In genomic region chr9:34322899-34323591, GRCh38 we compare ENCODE assay signal across 22 cellular contexts. TPM values are rescaled to one million over a fixed set of nuclear protein-coding genes. Genes with fewer than 3 reads are reported as not detected.
DNase-seq lines count a peak whose midpoint lies in the region; ATAC-seq, FAIRE-seq and TF ChIP-seq lines count a peak whose summit lies in the region.
"Had no signal": no experiment of that assay in that cellular context is flagged by ENCODE, and none has a peak within 500 bp of the region (broad histone marks: within the 10 kb centered on the region; RNA-seq: fewer than 3 reads in every experiment).

No MANE protein-coding gene starts in this region.

- H3K79me2 ChIP-seq in Loucy (ENCODE audit: insufficient read depth, low read length): peaks cover 33% of the 10 kb centered on the region
- H3K79me2 ChIP-seq in GM12878 (ENCODE audit: control insufficient read depth, insufficient read depth, low read length): peaks cover 3% of the 10 kb centered on the region

- H2AFZ ChIP-seq in Loucy (ENCODE audit: low read length): no peak overlapping the region
- peak overlapping the region; percentile 54 for H2AFZ ChIP-seq in GM12878 (ENCODE audit: control insufficient read depth, low read depth, low read length)
- H2AFZ ChIP-seq: PC-9 had no signal

- peaks cover 51% of the 10 kb centered on the region for H3K4me1 ChIP-seq in BLaER1
- H3K4me1 ChIP-seq in Loucy (ENCODE audit: insufficient read depth, low read length, poor library complexity, severe bottlenecking): peaks cover 11% of the 10 kb centered on the region
- no peaks in the 10 kb centered on the region; the same call in 1 of the 2 replicates for H3K4me1 ChIP-seq in GM12878 (ENCODE audit: control insufficient read depth, insufficient read depth, low read length)

- H3K4me3 ChIP-seq in BLaER1: no peak overlapping the region
- H3K4me3 ChIP-seq in Loucy (ENCODE audit: low read length, poor library complexity, severe bottlenecking): no peak overlapping the region
- no peak overlapping the region for H3K4me3 ChIP-seq in GM12878
- H3K4me3 ChIP-seq: BLaER1 treated with 17β-estradiol and CSF1 and Interleukin-3, amounts not matched to agents 10 nM and 100 nM; MG63; PC-9 had no signal

- no peak for TF ChIP-seq POLR2A in GM12878 (IDR thresholded peaks at IDR 0.05; ENCODE audit: low read depth, low read length)

- peaks cover 46% of the 10 kb centered on the region for H3K4me1 Mint-ChIP-seq in nephron

- no peak for TF ChIP-seq EP300 in GM12878 (IDR thresholded peaks at IDR 0.05; ENCODE audit: borderline replicate concordance in 1 of 2, control insufficient read depth in 1 of 2, low read depth in 2 of 2, low read length in 2 of 2)

- SMC1A ChIA-PET in GM12878 (lab: Charles Lee; ENCODE audit: uncharacterized antibody, unreplicated experiment): no interaction called here

- H3K36me3 Mint-ChIP-seq in nephron (ENCODE audit: low read depth): no peaks in the 10 kb centered on the region

- TF ChIP-seq RAD21 in GM12878 (IDR thresholded peaks at IDR 0.05; ENCODE audit: insufficient read depth, low read depth, low read length): no peak

- in situ Hi-C loops in GM12878 (cut with MboI): no loop called here

- RAD21 ChIA-PET in GM12878 (lab: Charles Lee; ENCODE audit: unreplicated experiment): no interaction called here

- POLR2A ChIA-PET in GM12878 (lab: Charles Lee): no interaction called here

- H3K36me3 ChIP-seq in BLaER1 (peaks cover 17% of the 10 kb centered on the region), Loucy (ENCODE audit: insufficient read depth, low read length) (no peaks in the 10 kb centered on the region), GM12878 (ENCODE audit: control insufficient read depth in 2 of 2, insufficient read depth in 2 of 2, low read length in 1 of 2) (peaks cover 0 to 2% of the 10 kb centered on the region in 2 experiments; a peak in 2 of 4 replicates)
- H3K36me3 ChIP-seq: MG63 had no signal

- CTCF ChIA-PET in GM12878 (lab: Yijun Ruan, JAX): interaction anchor here (1.0 kb wide), 1 partner anchor 12 kb away, joined by 3 read pairs; no protein-coding TSS in a partner anchor

- H3K9me3 ChIP-seq in BLaER1 (no peaks in the 10 kb centered on the region), Loucy (ENCODE audit: insufficient read depth, low read depth, low read length) (no peaks in the 10 kb centered on the region), GM12878 (replicated peaks; ENCODE audit: control insufficient read depth, insufficient read depth, low read length) (no peaks in the 10 kb centered on the region)
- H3K9me3 ChIP-seq: BLaER1 treated with 17β-estradiol and CSF1 and Interleukin-3, amounts not matched to agents 10 nM and 100 nM; MG63 had no signal

- BruUV-seq in GM12878 (replicated peaks; lab: Mats Ljungman, UMichigan): no TSS peak

- peak overlapping the region; percentile 11 to 70 (median 62) for H3K27ac Mint-ChIP-seq in nephron
- H3K27ac Mint-ChIP-seq: CD4-positive, alpha-beta T cell had no signal

- DNase-seq in GM12878 (ENCODE audit: low read depth, low spot score) (no peak), DMS79 treated with DMSO at 0.1 percent for 48 hours (lab: John Stamatoyannopoulos, UW) (no peak), RKO (ENCODE audit: low spot score) (no peak), sciatic nerve (ENCODE audit: low spot score) (no peak), GM10266 (ENCODE audit: extremely low spot score) (no peak)
- DNase-seq: 8988T; CD4-positive, alpha-beta T cell; HCEC 1CT; Kasumi-1; MG63; NCI-H2081; NCI-H345; NCI-H510A treated with DMSO at 0.1 percent for 48 hours; PC-9; Right ventricle myocardium superior; RPMI8226 had no signal

- TF ChIP-seq CTCF in Loucy (conservative IDR thresholded peaks at IDR 0.05; ENCODE audit: low read length) (no peak), GM12878 (IDR thresholded peaks at IDR 0.05 in 2 of 3, conservative IDR thresholded peaks at IDR 0.05 in 1 of 3; ENCODE audit: control insufficient read depth in 2 of 3, extremely low read depth in 1 of 3, insufficient read depth in 1 of 3, low read depth in 3 of 3, low read length in 3 of 3) (no peak), nephron (IDR thresholded peaks at IDR 0.05; ENCODE audit: unreplicated experiment in 3 of 3) (no peak), GM10266 (IDR thresholded peaks at IDR 0.05; ENCODE audit: control insufficient read depth, insufficient read depth, low read depth, missing control alignments) (no peak)

- H3K4me2 ChIP-seq in BLaER1 (0 out of 2 replicates have a peak overlapping the region, but pooled peaks have one; percentile 9), Loucy (ENCODE audit: low read depth, low read length, poor library complexity, severe bottlenecking) (peak overlapping the region; percentile 3), GM12878 (ENCODE audit: control insufficient read depth, insufficient read depth) (no peak overlapping the region)
- H3K4me2 ChIP-seq: PC-9 had no signal

- intact Hi-C loops in GM12878 (cut with micrococcal nuclease; ENCODE audit: unreplicated experiment) (no loop called here), sciatic nerve (cut with DNase I) (no loop called here)

- H3K27me3 ChIP-seq in BLaER1: no peaks in the 10 kb centered on the region
- H3K27me3 ChIP-seq in Loucy (ENCODE audit: insufficient read depth, low read length, poor library complexity, severe bottlenecking): no peaks in the 10 kb centered on the region
- no peaks in the 10 kb centered on the region for H3K27me3 ChIP-seq in GM12878 (replicated peaks in 1 of 2; ENCODE audit: control insufficient read depth in 2 of 2, insufficient read depth in 2 of 2, low read length in 1 of 2)
- H3K27me3 ChIP-seq: BLaER1 treated with 17β-estradiol and CSF1 and Interleukin-3, amounts not matched to agents 10 nM and 100 nM; MG63 had no signal

- H3F3A ChIP-seq in Loucy (ENCODE audit: low read depth): no peaks in the 10 kb centered on the region

- H3K27me3 Mint-ChIP-seq in nephron (ENCODE audit: low read depth): no peaks in the 10 kb centered on the region
- H3K27me3 Mint-ChIP-seq: CD4-positive, alpha-beta T cell had no signal

- peak overlapping the region in 1 of 3 experiments; percentile 26 for H3K4me3 Mint-ChIP-seq in nephron
- H3K4me3 Mint-ChIP-seq: CD4-positive, alpha-beta T cell had no signal

- WGBS in GM12878 (ENCODE audit: insufficient coverage, insufficient replicate concordance, low lambda C conversion rate, missing lambda C conversion rate): 2% methylated on average over 2 of the region's 2 CpGs

- H3K27ac ChIP-seq in BLaER1: no peak overlapping the region
- H3K27ac ChIP-seq in GM12878 (ENCODE audit: control insufficient read depth, insufficient read depth): no peak overlapping the region
- H3K27ac ChIP-seq: BLaER1 treated with 17β-estradiol and CSF1 and Interleukin-3, amounts not matched to agents 10 nM and 100 nM; PC-9 had no signal

- FAIRE-seq in GM12878 (lab: Jason Lieb, UNC): no peak
- FAIRE-seq: D721Med, H1 had no signal

- H3K9ac ChIP-seq in BLaER1 (no peak overlapping the region), Loucy (ENCODE audit: low read depth, low read length, poor library complexity, severe bottlenecking) (peak overlapping the region; percentile 5), GM12878 (ENCODE audit: control insufficient read depth, insufficient read depth, low read length) (no peak overlapping the region)
- H3K9ac ChIP-seq: BLaER1 treated with 17β-estradiol and CSF1 and Interleukin-3, amounts not matched to agents 10 nM and 100 nM had no signal

- ATAC-seq in GM12878: no peak; the same call in 2 of the 3 replicates
- no peak for ATAC-seq in sciatic nerve

- H3K9me3 Mint-ChIP-seq in nephron: no peaks in the 10 kb centered on the region
- H3K9me3 Mint-ChIP-seq: CD4-positive, alpha-beta T cell had no signal

- no peaks in the 10 kb centered on the region for H4K20me1 ChIP-seq in BLaER1
- no peaks in the 10 kb centered on the region for H4K20me1 ChIP-seq in Loucy (ENCODE audit: insufficient read depth, low read length, poor library complexity, severe bottlenecking)
- H4K20me1 ChIP-seq in GM12878 (ENCODE audit: control insufficient read depth, insufficient read depth): no peaks in the 10 kb centered on the region
- H4K20me1 ChIP-seq: BLaER1 treated with 17β-estradiol and CSF1 and Interleukin-3, amounts not matched to agents 10 nM and 100 nM had no signal

- H3K9me2 ChIP-seq in Loucy (replicated peaks; ENCODE audit: low read depth, low read length): no peaks in the 10 kb centered on the region

RNA-seq across cellular contexts. Expression of gene KIF24, which starts 6.0 kb away (rescaled TPM):
- 8.8 and 9.8 TPM in 2 replicates for total RNA-seq in GM12878 (2013; cell fraction: nucleolus; rRNA removed)
- total RNA-seq in GM12878 (2014; rRNA removed) (6.0 and 6.7 TPM in 2 replicates), GM12878 (2014; rRNA removed; fragmentation: Illumina TruSeq; extraction: Trizol) (5.7 TPM in 2 replicates), GM12878 (2021) (5.2 and 5.3 TPM in 2 replicates), sciatic nerve (1.1 TPM)
- 1.1 TPM for polyA plus RNA-seq in GM12878 (2011; ENCODE audit: low read depth)
- polyA plus RNA-seq in GM12878 (2011; rRNA removed) (4.4 and 5.0 TPM in 2 replicates), GM12878 (2014; fragmentation: Illumina TruSeq; extraction: Trizol) (4.7 and 5.5 TPM in 2 replicates), GM12878 (2014; fragmentation: Nextera tagmentation; extraction: Ambion mirVana) (under 1 TPM; 0.58 to 0.66 TPM), GM12878 (2014; rRNA removed) (4.2 and 4.5 TPM in 2 replicates), GM12878 (2016; fragmentation: Nextera tagmentation; extraction: Ambion mirVana) (1 to 10 TPM; 5.8 to 6.0 TPM)
- polyA plus RNA-seq in GM12878 (2011; cell fraction: cytosol; rRNA removed): 4.1 and 4.7 TPM in 2 replicates
- 7.0 and 7.2 TPM in 2 replicates for polyA plus RNA-seq in GM12878 (2011; cell fraction: nucleus; rRNA removed)
- polyA plus RNA-seq in GM12878 (2012): 1.3 and 1.7 TPM in 2 replicates
- 10.2 and 10.5 TPM in 2 replicates for polyA minus RNA-seq in GM12878 (2011; rRNA and poly(A)+ RNA removed)
- polyA minus RNA-seq in GM12878 (2011; cell fraction: cytosol; rRNA and poly(A)+ RNA removed): 2.9 and 4.2 TPM in 2 replicates
- 4.2 and 7.8 TPM in 2 replicates for polyA minus RNA-seq in GM12878 (2011; cell fraction: nucleus; rRNA and poly(A)+ RNA removed)

RNA-seq across cellular contexts. Expression of gene NUDT2, which starts 6.3 kb away (rescaled TPM):
- total RNA-seq in GM12878 (2013; cell fraction: nucleolus; rRNA removed): 4.5 and 7.5 TPM in 2 replicates
- total RNA-seq in GM12878 (2014; rRNA removed) (24.8 and 24.9 TPM in 2 replicates), GM12878 (2014; rRNA removed; fragmentation: Illumina TruSeq; extraction: Trizol) (28.7 and 31.2 TPM in 2 replicates), GM12878 (2021) (23.8 and 24.5 TPM in 2 replicates), sciatic nerve (23.3 TPM)
- polyA plus RNA-seq in GM12878 (2011; ENCODE audit: low read depth): 23.4 TPM
- polyA plus RNA-seq in GM12878 (2011; rRNA removed) (46.6 and 46.8 TPM in 2 replicates), GM12878 (2014; fragmentation: Illumina TruSeq; extraction: Trizol) (29.2 and 30.1 TPM in 2 replicates), GM12878 (2014; fragmentation: Nextera tagmentation; extraction: Ambion mirVana) (10 to 100 TPM; 54.4 to 55.1 TPM), GM12878 (2014; rRNA removed) (27.7 and 27.8 TPM in 2 replicates), GM12878 (2016; fragmentation: Nextera tagmentation; extraction: Ambion mirVana) (10 to 100 TPM; 37.2 to 40.5 TPM)
- polyA plus RNA-seq in GM12878 (2011; cell fraction: cytosol; rRNA removed): 41.7 and 43.4 TPM in 2 replicates
- polyA plus RNA-seq in GM12878 (2011; cell fraction: nucleus; rRNA removed): 16.7 and 20.8 TPM in 2 replicates
- polyA plus RNA-seq in GM12878 (2012): 25.8 and 30.5 TPM in 2 replicates
- 20.0 and 23.2 TPM in 2 replicates for polyA minus RNA-seq in GM12878 (2011; rRNA and poly(A)+ RNA removed)
- polyA minus RNA-seq in GM12878 (2011; cell fraction: cytosol; rRNA and poly(A)+ RNA removed): 4.0 and 4.9 TPM in 2 replicates
- 2.3 and 4.7 TPM in 2 replicates for polyA minus RNA-seq in GM12878 (2011; cell fraction: nucleus; rRNA and poly(A)+ RNA removed)

RNA-seq across cellular contexts. Expression of gene MYORG, which starts 53.7 kb away (rescaled TPM):
- 0.08 and 0.10 TPM in 2 replicates for total RNA-seq in GM12878 (2013; cell fraction: nucleolus; rRNA removed)
- total RNA-seq in GM12878 (2014; rRNA removed) (0.11 and 0.16 TPM in 2 replicates), GM12878 (2014; rRNA removed; fragmentation: Illumina TruSeq; extraction: Trizol) (0.05 and 0.09 TPM in 2 replicates), GM12878 (2021) (0.21 and 0.36 TPM in 2 replicates), sciatic nerve (6.6 TPM)
- 0.07 TPM for polyA plus RNA-seq in GM12878 (2011; ENCODE audit: low read depth)
- polyA plus RNA-seq in GM12878 (2011; rRNA removed) (not detected in 2 replicates), GM12878 (2014; fragmentation: Illumina TruSeq; extraction: Trizol) (0.10 and 0.16 TPM in 2 replicates), GM12878 (2014; fragmentation: Nextera tagmentation; extraction: Ambion mirVana) (under 1 TPM; 0.06 to 0.07 TPM), GM12878 (2014; rRNA removed) (0.05 and 0.15 TPM in 2 replicates), GM12878 (2016; fragmentation: Nextera tagmentation; extraction: Ambion mirVana) (under 1 TPM; 0.13 to 0.24 TPM)
- 0.03 TPM in 2 replicates for polyA plus RNA-seq in GM12878 (2011; cell fraction: cytosol; rRNA removed)
- polyA plus RNA-seq in GM12878 (2011; cell fraction: nucleus; rRNA removed): not detected in 2 replicates
- 0.18 and 0.20 TPM in 2 replicates for polyA plus RNA-seq in GM12878 (2012)
- polyA minus RNA-seq in GM12878 (2011; rRNA and poly(A)+ RNA removed): not detected in 2 replicates
- not detected in 2 replicates for polyA minus RNA-seq in GM12878 (2011; cell fraction: cytosol; rRNA and poly(A)+ RNA removed)
- polyA minus RNA-seq in GM12878 (2011; cell fraction: nucleus; rRNA and poly(A)+ RNA removed): under 0.01 TPM in 1 of 2 replicates, not detected in the other
